11 cellular contexts compared by ENCODE assay signal in the genomic region with DNA sequence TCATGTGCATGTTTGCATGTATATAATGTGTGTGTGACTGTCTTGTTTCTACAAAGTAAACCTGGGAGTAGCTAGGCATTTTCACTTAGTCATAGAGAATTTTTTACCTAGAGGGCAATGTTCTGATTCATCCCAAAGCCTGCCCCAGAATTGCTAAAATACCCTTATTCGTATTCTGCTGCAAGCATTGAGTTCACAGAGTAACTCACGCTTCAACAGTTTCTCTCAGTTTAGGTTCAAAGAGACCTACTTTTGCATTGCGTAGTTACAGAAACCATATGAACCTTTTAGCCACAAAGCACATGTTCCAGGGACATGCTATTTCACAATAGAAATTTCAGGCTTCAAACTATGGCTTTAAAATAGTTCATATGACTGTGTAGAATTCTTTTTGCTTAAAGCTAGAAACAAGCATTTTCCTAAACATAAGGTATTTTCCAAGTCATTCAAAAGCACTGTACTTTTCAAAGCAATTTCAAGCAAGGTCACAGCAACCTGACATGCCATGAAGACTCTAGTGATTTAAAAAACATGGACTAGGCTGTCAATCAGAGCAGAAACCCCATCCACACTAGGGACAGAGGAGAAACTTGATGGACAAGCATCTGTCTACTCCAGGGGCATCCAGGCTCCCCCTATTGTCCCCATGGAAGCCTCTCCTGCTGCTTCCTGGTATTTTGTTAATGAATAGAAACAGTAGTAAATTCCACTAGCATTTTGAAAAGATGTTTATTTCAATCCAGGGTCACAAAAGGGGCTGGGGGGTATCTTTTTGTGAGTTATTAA.
DNase-seq lines count a peak whose midpoint lies in the region; ATAC-seq and TF ChIP-seq lines count a peak whose summit lies in the region.
"Had no signal": no experiment of that assay in that cellular context is flagged by ENCODE, and none has a peak within 500 bp of the region (broad histone marks: within the 10 kb centered on the region; RNA-seq: fewer than 3 reads in every experiment).

No MANE protein-coding gene starts in this region.

- H3K27ac ChIP-seq in HCT116 (ENCODE audit: low read depth, low read length) (no peak overlapping the region), RWPE1 (no peak overlapping the region)
- H3K27ac ChIP-seq: SJSA1 had no signal

- no peaks in the 10 kb centered on the region for H3K27me3 ChIP-seq in HCT116 (ENCODE audit: insufficient read depth, low read length)
- H3K27me3 ChIP-seq: SJSA1 had no signal

- peaks cover 2 to 15% (median 3%) of the 10 kb centered on the region in 5 donors for H3K27me3 Mint-ChIP-seq in naive thymus-derived CD8-positive, alpha-beta T cell

- no peak overlapping the region for H3K4me3 Mint-ChIP-seq in naive thymus-derived CD8-positive, alpha-beta T cell
- H3K4me3 Mint-ChIP-seq: activated T-cell treated with anti-CD3 and anti-CD28 coated beads, Interleukin-2, amount 50 U/mL, for 24 hours; CD14-positive monocyte had no signal

- no peaks in the 10 kb centered on the region for H3K9me2 ChIP-seq in HCT116 (ENCODE audit: insufficient read depth)

- H3K9ac ChIP-seq in HCT116 (ENCODE audit: low read length) = no peak overlapping the region

- H3K79me2 ChIP-seq in HCT116 (ENCODE audit: insufficient read depth, low read length) = no peaks in the 10 kb centered on the region

- H3K4me1 ChIP-seq in HCT116 (ENCODE audit: control insufficient read depth in 1 of 2, insufficient read depth in 2 of 2, low read length in 2 of 2) = no peaks in the 10 kb centered on the region

- TF ChIP-seq RAD21 in HCT116 (IDR thresholded peaks at IDR 0.05; ENCODE audit: low read depth) = no peak

- peaks cover 0 to 8% (median 0%) of the 10 kb centered on the region in 9 donors for H3K9me3 Mint-ChIP-seq in naive thymus-derived CD8-positive, alpha-beta T cell
- H3K9me3 Mint-ChIP-seq: activated T-cell treated with anti-CD3 and anti-CD28 coated beads, Interleukin-2, amount 50 U/mL, for 24 hours had no signal

- 0 out of 2 replicates have a peak, but pooled peaks have one; percentile 42 for ATAC-seq in HCT116
- no peak for ATAC-seq in naive thymus-derived CD8-positive, alpha-beta T cell

- CTCF ChIA-PET in GM10248 (lab: Yijun Ruan, JAX) (no interaction called here), HCT116 (lab: Charles Lee) (no interaction called here), RWPE1 (lab: Yijun Ruan, JAX) (no interaction called here), HEK293T (lab: Yijun Ruan, JAX) (no interaction called here)

- POLR2A ChIA-PET in GM10248 (lab: Yijun Ruan, JAX) = no interaction called here
- POLR2A ChIA-PET in HCT116 (lab: Charles Lee) = no interaction called here
- POLR2A ChIA-PET in RWPE1 (lab: Yijun Ruan, JAX; ENCODE audit: low non-redundant PET) = no interaction called here
- POLR2A ChIA-PET in naive thymus-derived CD8-positive, alpha-beta T cell (lab: Charles Lee) = no interaction called here
- POLR2A ChIA-PET in HEK293T (lab: Yijun Ruan, JAX) = no interaction called here

- H3K4me1 Mint-ChIP-seq in naive thymus-derived CD8-positive, alpha-beta T cell = no peaks in the 10 kb centered on the region

- no peak for TF ChIP-seq POLR2A in HCT116 (IDR thresholded peaks at IDR 0.05; ENCODE audit: borderline replicate concordance, extremely low read depth, insufficient read depth, insufficient read length)

- H2AFZ ChIP-seq in HCT116 (ENCODE audit: low read depth, low read length, poor library complexity, severe bottlenecking) = no peak overlapping the region

- no TSS peak for BruUV-seq in HCT116 (replicated peaks; lab: Mats Ljungman, UMichigan)

- H3K4me3 ChIP-seq in HCT116 (replicated peaks in 1 of 2; ENCODE audit: low read depth in 1 of 2, low read length in 2 of 2) = no peak overlapping the region
- H3K4me3 ChIP-seq: SJSA1 had no signal

- no peak overlapping the region for H3K27ac Mint-ChIP-seq in naive thymus-derived CD8-positive, alpha-beta T cell
- H3K27ac Mint-ChIP-seq: activated T-cell treated with anti-CD3 and anti-CD28 coated beads, Interleukin-2, amount 50 U/mL, for 24 hours; CD14-positive monocyte had no signal

- no peaks in the 10 kb centered on the region for H3K36me3 ChIP-seq in HCT116 (ENCODE audit: control insufficient read depth in 1 of 2, insufficient read depth in 2 of 2, low read length in 2 of 2)
- H3K36me3 ChIP-seq: SJSA1 had no signal

- H4K20me1 ChIP-seq in HCT116 (ENCODE audit: insufficient read depth) = no peaks in the 10 kb centered on the region

- TF ChIP-seq CTCF in GM10248 (IDR thresholded peaks at IDR 0.05; ENCODE audit: control extremely low read depth, extremely low read depth, low read depth, missing control alignments) (no peak), HCT116 (IDR thresholded peaks at IDR 0.05 in 2 of 3, conservative IDR thresholded peaks at IDR 0.05 in 1 of 3; ENCODE audit: borderline replicate concordance in 1 of 3, insufficient read depth in 1 of 3, low read depth in 2 of 3, low read length in 2 of 3) (no peak), RWPE1 (conservative IDR thresholded peaks at IDR 0.05; ENCODE audit: low read depth) (no peak)

- intact Hi-C loops in HCT116 (cut with micrococcal nuclease) = no loop called here

- H3K36me3 Mint-ChIP-seq in naive thymus-derived CD8-positive, alpha-beta T cell = no peaks in the 10 kb centered on the region
- H3K36me3 Mint-ChIP-seq: CD14-positive monocyte had no signal

- H3K4me2 ChIP-seq in HCT116 (ENCODE audit: low read length) = no peak overlapping the region

- H3K9me3 ChIP-seq in HCT116 (ENCODE audit: control insufficient read depth in 1 of 2, insufficient read depth in 1 of 2, low read depth in 1 of 2, low read length in 2 of 2) = no peaks in the 10 kb centered on the region
- H3K9me3 ChIP-seq: SJSA1 had no signal

- DNase-seq in GM10248 (ENCODE audit: extremely low spot score) (peak; percentile 22), HCT116 (ENCODE audit: low read depth, low spot score) (no peak), RWPE1 (ENCODE audit: low spot score) (peak; percentile 74), iPS-NIHi11 (ENCODE audit: low spot score) (peak; percentile 50), NCI-H146 treated with DMSO at 0.1 percent for 48 hours (lab: John Stamatoyannopoulos, UW; ENCODE audit: unreplicated experiment) (no peak), globus pallidus (ENCODE audit: low spot score) (no peak), HEK293T (ENCODE audit: extremely low spot score) (no peak)
- no peak for DNase-seq in naive thymus-derived CD8-positive, alpha-beta T cell
- DNase-seq: activated T-cell treated with anti-CD3 and anti-CD28 coated beads, Interleukin-2, amount 50 U/mL, for 24 hours had no signal

- RAD21 ChIA-PET in HCT116 (lab: Charles Lee; ENCODE audit: low non-redundant PET in 1 of 2, low total read pairs in 2 of 2, uncharacterized antibody in 2 of 2, unreplicated experiment in 2 of 2) = no interaction called here

TF ChIP-seq in HCT116, 20 proteins besides CTCF, POLR2A, EP300 and RAD21 (continues in another document):
- TF ChIP-seq ZNF274 (IDR thresholded peaks at IDR 0.05; ENCODE audit: low read depth, low read length) (no peak), ZFX (IDR thresholded peaks at IDR 0.05) (no peak), SP1 (IDR thresholded peaks at IDR 0.05; ENCODE audit: low read depth) (no peak), MAX (IDR thresholded peaks at IDR 0.05) (no peak), EZH2phosphoT487 (IDR thresholded peaks at IDR 0.05; ENCODE audit: borderline replicate concordance) (no peak), EZH2 (IDR thresholded peaks at IDR 0.05) (no peak), POLR2AphosphoS5 (IDR thresholded peaks at IDR 0.05; ENCODE audit: low read depth, low read length) (no peak)

TF ChIP-seq in HEK293T, 16 proteins besides CTCF, POLR2A, EP300 and RAD21:
- no peak for TF ChIP-seq NFRKB (IDR thresholded peaks at IDR 0.05)
- TF ChIP-seq FOXA1 (IDR thresholded peaks at IDR 0.05) = no peak
- TF ChIP-seq L3MBTL2 (conservative IDR thresholded peaks at IDR 0.05) = no peak
- TF ChIP-seq LEF1 (IDR thresholded peaks at IDR 0.05; ENCODE audit: borderline replicate concordance) = no peak
- no peak for TF ChIP-seq SP1 (IDR thresholded peaks at IDR 0.05)
- no peak for TF ChIP-seq HDGF (IDR thresholded peaks at IDR 0.05; ENCODE audit: borderline replicate concordance)
- no peak for TF ChIP-seq TARDBP (IDR thresholded peaks at IDR 0.05)
- no peak for TF ChIP-seq SUZ12 (IDR thresholded peaks at IDR 0.05)
- TF ChIP-seq ZNF384 (IDR thresholded peaks at IDR 0.05) = no peak
- no peak for TF ChIP-seq ARNT (IDR thresholded peaks at IDR 0.05)
- no peak for TF ChIP-seq CTBP1 (IDR thresholded peaks at IDR 0.05; ENCODE audit: borderline replicate concordance)
- TF ChIP-seq BHLHE40 (IDR thresholded peaks at IDR 0.05; ENCODE audit: borderline replicate concordance) = no peak
- no peak for TF ChIP-seq PKNOX1 (IDR thresholded peaks at IDR 0.05)
- TF ChIP-seq FOXM1 (IDR thresholded peaks at IDR 0.05; ENCODE audit: borderline replicate concordance) = no peak
- no peak for TF ChIP-seq FOXK2 (IDR thresholded peaks at IDR 0.05)
- TF ChIP-seq ELF4 (IDR thresholded peaks at IDR 0.05) = no peak
TF ChIP-seq in HEK293T: peak in this region for 0.

Comparison
In these comparisons a context has a peak if more than half of its experiments do, and no peak if none do; other contexts are left out.
1. DNase-seq: peak in GM10248 (single experiment), RWPE1 (single experiment) and iPS-NIHi11 (single experiment); none in HCT116 (single experiment), NCI-H146 treated with DMSO at 0.1 percent for 48 hours (single experiment), naive thymus-derived CD8-positive, alpha-beta T cell (0 of 10), globus pallidus (single experiment) and HEK293T (single experiment).